Comparison of ENCODE assay signal across 8 cellular contexts in genomic region chr13:23378009-23378632, GRCh38. TPM values are rescaled to one million over a fixed set of nuclear protein-coding genes. Genes with fewer than 3 reads are reported as not detected.
DNase-seq lines count a peak whose midpoint lies in the region; ATAC-seq lines count a peak whose summit lies in the region.

No MANE protein-coding gene starts in this region.

- peaks cover 7% of the 10 kb centered on the region for H3K27me3 Mint-ChIP-seq in activated T-cell treated with anti-CD3 and anti-CD28 coated beads, Interleukin-2, amount 50 U/mL, for 72 hours (ENCODE audit: low read depth)

- no peak overlapping the region for H3K27ac Mint-ChIP-seq in activated T-cell treated with anti-CD3 and anti-CD28 coated beads, Interleukin-2, amount 50 U/mL, for 72 hours

- ATAC-seq in GM19452 (IDR thresholded peaks at IDR 0.05; ENCODE audit: unreplicated experiment) (peak; percentile 32), HG02642 (IDR thresholded peaks at IDR 0.05; ENCODE audit: poor library complexity, unreplicated experiment) (no peak)
- ATAC-seq in activated T-cell treated with anti-CD3 and anti-CD28 coated beads, Interleukin-2, amount 50 U/mL, for 72 hours (replicated peaks in 1 of 2) = peak; percentile 2 to 25

- DNase-seq in AG08396 (ENCODE audit: low spot score) (peak; percentile 85), NCI-H460 (ENCODE audit: extremely low read depth, low read depth) (peak; percentile 18), germinal center (ENCODE audit: low spot score) (peak; percentile 60), islet precursor cell (no peak)
- DNase-seq in activated T-cell treated with anti-CD3 and anti-CD28 coated beads, Interleukin-2, amount 50 U/mL, for 72 hours = peak; percentile 57 to 69
- DNase-seq in stimulated activated CD4-positive, alpha-beta T cell treated with anti-CD3 and anti-CD28 coated beads, Interleukin-2, amount 100 ng/mL, for 48 hours = peak; percentile 39 to 49

- peaks cover 0 to under 1% of the 10 kb centered on the region in 2 donors for H3K36me3 Mint-ChIP-seq in activated T-cell treated with anti-CD3 and anti-CD28 coated beads, Interleukin-2, amount 50 U/mL, for 72 hours (ENCODE audit: insufficient read depth in 2 of 2)

- peak overlapping the region; percentile 31 to 47 for H3K4me3 Mint-ChIP-seq in activated T-cell treated with anti-CD3 and anti-CD28 coated beads, Interleukin-2, amount 50 U/mL, for 72 hours

- H3K4me1 Mint-ChIP-seq in activated T-cell treated with anti-CD3 and anti-CD28 coated beads, Interleukin-2, amount 50 U/mL, for 72 hours (ENCODE audit: low read depth) = peaks cover 65% of the 10 kb centered on the region

- no peaks in the 10 kb centered on the region for H3K9me3 Mint-ChIP-seq in activated T-cell treated with anti-CD3 and anti-CD28 coated beads, Interleukin-2, amount 50 U/mL, for 72 hours

RNA-seq across cellular contexts. Expression of gene SACS, which starts 55.4 kb away (rescaled TPM):
- 30.1 and 35.7 TPM in 2 replicates for total RNA-seq in NCI-H460 (2014; rRNA removed; shearing (Covaris generic))
- 22.8 and 45.8 TPM in 2 replicates for polyA plus RNA-seq in NCI-H460 (2014; cell fraction: nucleus; rRNA removed)
- total RNA-seq in activated T-cell treated with anti-CD3 and anti-CD28 coated beads, Interleukin-2, amount 50 U/mL, for 72 hours = 10 to 100 TPM; 29.1 to 31.1 TPM
